1 cellular context compared by ENCODE assay signal in genomic region chr5:67065237-67065636, GRCh38.
TF ChIP-seq lines count a peak whose summit lies in the region.

No MANE protein-coding gene starts in this region.

TF ChIP-seq in HepG2, 621 proteins besides CTCF, POLR2A, EP300 and RAD21:
- TF ChIP-seq KLF15 (CRISPR knock-in tag; IDR thresholded peaks at IDR 0.05; ENCODE audit: borderline replicate concordance), result no peak
- TF ChIP-seq SKI (IDR thresholded peaks at IDR 0.05; ENCODE audit: partially characterized antibody), result no peak
- no peak for TF ChIP-seq TBP (CRISPR knock-in tag; IDR thresholded peaks at IDR 0.05)
- TF ChIP-seq HNRNPLL (IDR thresholded peaks at IDR 0.05; ENCODE audit: low read depth, low read length, poor library complexity, severe bottlenecking), result no peak
- no peak for TF ChIP-seq ZBTB3 (CRISPR knock-in tag; IDR thresholded peaks at IDR 0.05; ENCODE audit: borderline replicate concordance, low read depth)
- TF ChIP-seq ZNF775 (CRISPR knock-in tag; IDR thresholded peaks at IDR 0.05; ENCODE audit: borderline replicate concordance), result no peak
- TF ChIP-seq ZNF513 (CRISPR knock-in tag; conservative IDR thresholded peaks at IDR 0.05), result no peak
- no peak for TF ChIP-seq ZBTB38 (CRISPR knock-in tag; IDR thresholded peaks at IDR 0.05)
- TF ChIP-seq GATAD1 (CRISPR knock-in tag; IDR thresholded peaks at IDR 0.05), result no peak
- TF ChIP-seq MYNN (CRISPR knock-in tag; IDR thresholded peaks at IDR 0.05; ENCODE audit: low read depth), result no peak
- no peak for TF ChIP-seq ZNF567 (CRISPR knock-in tag; IDR thresholded peaks at IDR 0.05; ENCODE audit: borderline replicate concordance)
- no peak for TF ChIP-seq NCOA1 (CRISPR knock-in tag; IDR thresholded peaks at IDR 0.05)
